ENCODE assay signal across 20 cellular contexts in genomic region chr2:241948901-241949735, GRCh38.
"Had no signal": no experiment of that assay in that cellular context is flagged by ENCODE, and none has a peak within 500 bp of the region (broad histone marks: within the 10 kb centered on the region; RNA-seq: fewer than 3 reads in every experiment).

No MANE protein-coding gene starts in this region.

- H3K4me1 Mint-ChIP-seq: activated naive CD4-positive, alpha-beta T cell treated with anti-CD3 and anti-CD28 coated beads, Interleukin-2, amount 10 ng/mL, durations not matched to agents 7 days and 5 days; neural progenitor cell had no signal

- H3K4me2 ChIP-seq: neural progenitor cell had no signal

- H3K27ac Mint-ChIP-seq: activated CD4-positive, alpha-beta memory T cell treated with anti-CD3 and anti-CD28 coated beads for 36 hours; activated naive CD4-positive, alpha-beta T cell treated with anti-CD3 and anti-CD28 coated beads, Interleukin-2, amount 10 ng/mL, durations not matched to agents 7 days and 5 days; brain; dendritic cell treated with granulocyte-macrophage colony-stimulating factor and Interleukin-4, amounts not matched to agents 40 ng/mL and 50 ng/mL, for 4 days; stimulated activated effector memory CD8-positive, alpha-beta T cell treated with anti-CD3 and anti-CD28 coated beads, Interleukin-12 subunit alpha, Interleukin-12 subunit beta, amount 100 ng/mL, for 72 hours had no signal

- H3K4me1 ChIP-seq: neural progenitor cell, prostate gland had no signal

- H3K9me3 ChIP-seq: heart right ventricle, prostate gland, stomach, upper lobe of left lung had no signal

- DNase-seq: activated CD4-positive, alpha-beta memory T cell treated with anti-CD3 and anti-CD28 coated beads for 36 hours; activated CD4-positive, alpha-beta T cell treated with anti-CD3 and anti-CD28 coated beads for 48 hours; activated naive CD4-positive, alpha-beta T cell treated with anti-CD3 and anti-CD28 coated beads, Interleukin-2, amount 10 ng/mL, durations not matched to agents 7 days and 5 days; activated T-cell treated with anti-CD3 and anti-CD28 coated beads, Interleukin-2, amount 50 U/mL, for 48 hours; anterior cingulate cortex; caudate nucleus; effector CD4-positive, alpha-beta T cell; heart right ventricle; islet precursor cell; naive thymus-derived CD4-positive, alpha-beta T cell; stimulated activated CD4-positive, alpha-beta T cell treated with anti-CD3 and anti-CD28 coated beads, Interleukin-1b, Interleukin-23, amount 100 ng/mL, for 48 hours; stomach had no signal

- FAIRE-seq: endometrium had no signal

- H3K36me3 ChIP-seq: heart right ventricle, neural progenitor cell, prostate gland, stomach, upper lobe of left lung had no signal

- H3K4me3 ChIP-seq: heart right ventricle, lung, neural progenitor cell, prostate gland, stomach, upper lobe of left lung had no signal

- H2AFZ ChIP-seq: neural progenitor cell had no signal

- H3K27me3 Mint-ChIP-seq: activated CD4-positive, alpha-beta memory T cell treated with anti-CD3 and anti-CD28 coated beads for 36 hours; naive thymus-derived CD4-positive, alpha-beta T cell had no signal

- H3K27me3 ChIP-seq: upper lobe of left lung had no signal

- ATAC-seq: heart right ventricle; naive thymus-derived CD4-positive, alpha-beta T cell; stimulated activated effector memory CD8-positive, alpha-beta T cell treated with anti-CD3 and anti-CD28 coated beads, Interleukin-12 subunit alpha, Interleukin-12 subunit beta, amount 100 ng/mL, for 72 hours had no signal

- H3K27ac ChIP-seq: heart right ventricle, neural progenitor cell, prostate gland, stomach, upper lobe of left lung had no signal

- H3K4me3 Mint-ChIP-seq: activated CD4-positive, alpha-beta memory T cell treated with anti-CD3 and anti-CD28 coated beads for 36 hours; activated naive CD4-positive, alpha-beta T cell treated with anti-CD3 and anti-CD28 coated beads, Interleukin-2, amount 10 ng/mL, durations not matched to agents 7 days and 5 days; brain; dendritic cell treated with granulocyte-macrophage colony-stimulating factor and Interleukin-4, amounts not matched to agents 40 ng/mL and 50 ng/mL, for 4 days; stimulated activated effector memory CD8-positive, alpha-beta T cell treated with anti-CD3 and anti-CD28 coated beads, Interleukin-12 subunit alpha, Interleukin-12 subunit beta, amount 100 ng/mL, for 72 hours had no signal

- H3K9me3 Mint-ChIP-seq: activated CD4-positive, alpha-beta memory T cell treated with anti-CD3 and anti-CD28 coated beads for 36 hours; dendritic cell treated with granulocyte-macrophage colony-stimulating factor and Interleukin-4, amounts not matched to agents 40 ng/mL and 50 ng/mL, for 4 days; stimulated activated effector memory CD8-positive, alpha-beta T cell treated with anti-CD3 and anti-CD28 coated beads, Interleukin-12 subunit alpha, Interleukin-12 subunit beta, amount 100 ng/mL, for 72 hours had no signal

- H3K9ac ChIP-seq: neural progenitor cell had no signal

- H3K36me3 Mint-ChIP-seq: activated CD4-positive, alpha-beta memory T cell treated with anti-CD3 and anti-CD28 coated beads for 36 hours; activated naive CD4-positive, alpha-beta T cell treated with anti-CD3 and anti-CD28 coated beads, Interleukin-2, amount 10 ng/mL, durations not matched to agents 7 days and 5 days; brain; neural progenitor cell; stimulated activated effector memory CD8-positive, alpha-beta T cell treated with anti-CD3 and anti-CD28 coated beads, Interleukin-12 subunit alpha, Interleukin-12 subunit beta, amount 100 ng/mL, for 72 hours had no signal
